ENCODE assay signal across 14 cellular contexts in the genomic region with DNA sequence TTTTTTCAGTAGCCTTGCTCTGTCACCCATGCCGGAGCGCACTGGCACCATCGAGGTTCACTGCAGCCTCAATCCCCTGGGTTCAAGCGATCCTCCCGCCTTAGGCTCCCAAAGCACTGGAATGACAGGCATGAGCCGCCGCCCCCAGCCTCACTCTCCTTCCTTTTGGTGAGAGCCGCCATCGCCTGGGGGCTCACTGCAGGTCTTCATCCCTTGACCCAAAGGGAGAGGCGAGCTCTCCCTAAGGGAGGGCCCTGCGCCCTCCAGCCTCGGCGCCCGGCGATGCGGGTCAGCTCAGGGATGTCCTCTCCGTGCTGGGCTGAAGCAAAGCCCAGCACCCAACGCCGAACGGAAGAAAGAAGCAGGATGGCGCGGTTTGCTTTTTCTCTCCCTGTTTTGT. TPM values are rescaled to one million over a fixed set of nuclear protein-coding genes. Genes with fewer than 3 reads are reported as not detected.
DNase-seq lines count a peak whose midpoint lies in the region; ATAC-seq and TF ChIP-seq lines count a peak whose summit lies in the region.
"Had no signal": no experiment of that assay in that cellular context is flagged by ENCODE, and none has a peak within 500 bp of the region (broad histone marks: within the 10 kb centered on the region; RNA-seq: fewer than 3 reads in every experiment).

No MANE protein-coding gene starts in this region.

- H3K36me3 Mint-ChIP-seq in activated CD4-positive, alpha-beta T cell treated with anti-CD3 and anti-CD28 coated beads, Interleukin-2, amount 10 ng/mL, durations not matched to agents 24 days and 14 days (ENCODE audit: low read depth), result peaks cover 20% of the 10 kb centered on the region
- H3K36me3 Mint-ChIP-seq in effector memory CD8-positive, alpha-beta T cell (ENCODE audit: insufficient read depth), result peaks cover 28% of the 10 kb centered on the region

- TF ChIP-seq CTCF in NB4 (IDR thresholded peaks at IDR 0.05; ENCODE audit: low read depth, low read length) (no peak), stomach (IDR thresholded peaks at IDR 0.05) (no peak)

- intact Hi-C loops in activated CD4-positive, alpha-beta T cell treated with anti-CD3 and anti-CD28 coated beads, Interleukin-2, amount 10 ng/mL, durations not matched to agents 24 days and 14 days (cut with micrococcal nuclease), result loop anchor here (2.0 kb wide), 2 partner anchors 15 to 23 kb away; a partner anchor contains a TSS
- intact Hi-C loops in stomach (cut with DNase I; ENCODE audit: low total_unique reads), result no loop called here

- no peaks in the 10 kb centered on the region for H3K9me3 ChIP-seq in stomach

- WGBS in stomach, 5 donors, result 81 to 92% (median 91%) methylated on average over 22 of the region's 22 CpGs

- peak overlapping the region; percentile 86 for H3K4me3 Mint-ChIP-seq in activated CD4-positive, alpha-beta T cell treated with anti-CD3 and anti-CD28 coated beads, Interleukin-2, amount 10 ng/mL, durations not matched to agents 24 days and 14 days
- H3K4me3 Mint-ChIP-seq in effector memory CD8-positive, alpha-beta T cell, result peak overlapping the region in 1 of 2 donors; percentile 78
- H3K4me3 Mint-ChIP-seq: GM23338 had no signal

- H3K4me1 ChIP-seq in stomach, result peaks cover 5 to 44% (median 24%) of the 10 kb centered on the region in 4 donors

- no peak for DNase-seq in activated CD4-positive, alpha-beta T cell treated with anti-CD3 and anti-CD28 coated beads, Interleukin-2, amount 10 ng/mL, durations not matched to agents 24 days and 14 days
- DNase-seq in activated CD4-positive, alpha-beta T cell treated with anti-CD3 and anti-CD28 coated beads for 4 hours, result no peak
- DNase-seq in NB4 (ENCODE audit: low read depth) (no peak), stomach (no peak), HCEC 1CT (no peak), NCI-H510A (lab: John Stamatoyannopoulos, UW) (no peak)
- DNase-seq in effector memory CD8-positive, alpha-beta T cell, result no peak
- DNase-seq: activated CD4-positive, alpha-beta T cell treated with anti-CD3 and anti-CD28 coated beads, Interleukin-2, amount 50 U/mL, for 4 hours; Calu3; NCI-H524; retina had no signal

- ATAC-seq in effector memory CD8-positive, alpha-beta T cell (replicated peaks), result no peak
- ATAC-seq in HG03442 (IDR thresholded peaks at IDR 0.05; ENCODE audit: unreplicated experiment), result no peak
- ATAC-seq: GM23338, Panc1 had no signal

- H3K27ac Mint-ChIP-seq in activated CD4-positive, alpha-beta T cell treated with anti-CD3 and anti-CD28 coated beads, Interleukin-2, amount 10 ng/mL, durations not matched to agents 24 days and 14 days, result peak overlapping the region; percentile 97
- H3K27ac Mint-ChIP-seq in effector memory CD8-positive, alpha-beta T cell, result peak overlapping the region; percentile 87 to 93
- H3K27ac Mint-ChIP-seq: GM23338 had no signal

- H3K27ac ChIP-seq in stomach, result peak overlapping the region in 4 of 5 donors; percentile 37 to 76 (median 60)

- no peak for TF ChIP-seq EP300 in stomach (IDR thresholded peaks at IDR 0.05)

- no peaks in the 10 kb centered on the region for H3K27me3 ChIP-seq in stomach

- H3K9me3 Mint-ChIP-seq in activated CD4-positive, alpha-beta T cell treated with anti-CD3 and anti-CD28 coated beads, Interleukin-2, amount 10 ng/mL, durations not matched to agents 24 days and 14 days, result no peaks in the 10 kb centered on the region
- H3K9me3 Mint-ChIP-seq in effector memory CD8-positive, alpha-beta T cell, result no peaks in the 10 kb centered on the region
- H3K9me3 Mint-ChIP-seq: GM23338 had no signal

- TF ChIP-seq POLR2A in NB4 (IDR thresholded peaks at IDR 0.05; ENCODE audit: extremely low read depth, insufficient read length), result no peak
- no peak for TF ChIP-seq POLR2A in stomach (IDR thresholded peaks at IDR 0.05)

- H3K4me1 Mint-ChIP-seq in activated CD4-positive, alpha-beta T cell treated with anti-CD3 and anti-CD28 coated beads, Interleukin-2, amount 10 ng/mL, durations not matched to agents 24 days and 14 days, result peaks cover 36% of the 10 kb centered on the region
- H3K4me1 Mint-ChIP-seq in effector memory CD8-positive, alpha-beta T cell (ENCODE audit: low read depth in 2 of 2), result peaks cover 27 to 30% of the 10 kb centered on the region in 2 donors
- H3K4me1 Mint-ChIP-seq: GM23338 had no signal

- H3K4me3 ChIP-seq in NB4 (ENCODE audit: low read depth, low read length) (peak overlapping the region; percentile 40), stomach (peak overlapping the region in 1 of 4 donors; percentile 9)
- H3K4me3 ChIP-seq: GM23338 had no signal

- H3K27me3 Mint-ChIP-seq in activated CD4-positive, alpha-beta T cell treated with anti-CD3 and anti-CD28 coated beads, Interleukin-2, amount 10 ng/mL, durations not matched to agents 24 days and 14 days, result no peaks in the 10 kb centered on the region
- H3K27me3 Mint-ChIP-seq in effector memory CD8-positive, alpha-beta T cell, result no peaks in the 10 kb centered on the region

- peaks cover 26 to 59% (median 57%) of the 10 kb centered on the region in 4 donors for H3K36me3 ChIP-seq in stomach

RNA-seq across cellular contexts. Expression of a gene that starts 23.2 kb away (rescaled TPM):
- 35.8 and 39.6 TPM in 2 replicates for total RNA-seq in activated CD4-positive, alpha-beta T cell treated with anti-CD3 and anti-CD28 coated beads, Interleukin-2, amount 10 ng/mL, durations not matched to agents 24 days and 14 days
- total RNA-seq in stomach, result 100 to 1,000 TPM in 2 of 5 donors, 10 to 100 TPM in 3; 11.2 to 274 (median 66.8) TPM
- polyA plus RNA-seq in stomach, result 10 to 100 TPM in 2 of 3 donors, 1 to 10 TPM in 1; 8.0 to 14.4 (median 12.0) TPM

RNA-seq across cellular contexts. Expression of a gene that starts 34.0 kb away (rescaled TPM):
- total RNA-seq in activated CD4-positive, alpha-beta T cell treated with anti-CD3 and anti-CD28 coated beads, Interleukin-2, amount 10 ng/mL, durations not matched to agents 24 days and 14 days, result 125 and 135 TPM in 2 replicates
- 100 to 1,000 TPM in 1 of 5 donors, 10 to 100 TPM in 4; 53.4 to 447 (median 84.3) TPM for total RNA-seq in stomach
- 100 to 1,000 TPM; 137 to 162 (median 147) TPM for polyA plus RNA-seq in stomach
